ENCODE assay signal across 9 cellular contexts in genomic region chr3:109081746-109082510, GRCh38. TPM values are rescaled to one million over a fixed set of nuclear protein-coding genes. Genes with fewer than 3 reads are reported as not detected.
DNase-seq lines count a peak whose midpoint lies in the region; ATAC-seq, FAIRE-seq and TF ChIP-seq lines count a peak whose summit lies in the region.
"Had no signal": no experiment of that assay in that cellular context is flagged by ENCODE, and none has a peak within 500 bp of the region (broad histone marks: within the 10 kb centered on the region; RNA-seq: fewer than 3 reads in every experiment).

No MANE protein-coding gene starts in this region.

- H3K4me1 Mint-ChIP-seq in natural killer cell treated with Interleukin-12 subunit alpha and Interleukin-12 subunit beta and Interleukin-15 and Interleukin-18, amount 100 ng/mL, for 72 hours (ENCODE audit: low read depth in 2 of 2): no peaks in the 10 kb centered on the region

- H3K27me3 Mint-ChIP-seq in natural killer cell treated with Interleukin-12 subunit alpha and Interleukin-12 subunit beta and Interleukin-15 and Interleukin-18, amount 100 ng/mL, for 72 hours: peaks cover 11 to 27% of the 10 kb centered on the region in 2 donors

- H3K36me3 Mint-ChIP-seq in natural killer cell treated with Interleukin-12 subunit alpha and Interleukin-12 subunit beta and Interleukin-15 and Interleukin-18, amount 100 ng/mL, for 72 hours: no peaks in the 10 kb centered on the region

- peak in 44 of 56 donors; percentile 24 to 57 (median 36) for TF ChIP-seq CTCF in dorsolateral prefrontal cortex (IDR thresholded peaks at IDR 0.05 in 54 of 56, conservative IDR thresholded peaks at IDR 0.05 in 2 of 56; ENCODE audit: low read depth in 1 of 56, partially characterized antibody in 56 of 56)

- no peaks in the 10 kb centered on the region for H3K9me3 Mint-ChIP-seq in natural killer cell treated with Interleukin-12 subunit alpha and Interleukin-12 subunit beta and Interleukin-15 and Interleukin-18, amount 100 ng/mL, for 72 hours

- H3K4me3 ChIP-seq in dorsolateral prefrontal cortex: no peak overlapping the region

- DNase-seq in activated CD4-positive, CD25-positive, alpha-beta regulatory T cell (lab: John Stamatoyannopoulos, UW): no peak
- DNase-seq in GM19239 (ENCODE audit: insufficient read length, low spot score): peak; percentile 39
- DNase-seq in RCC 7860 (ENCODE audit: low spot score): peak; percentile 76
- DNase-seq in dorsolateral prefrontal cortex: no peak
- DNase-seq in natural killer cell treated with Interleukin-12 subunit alpha and Interleukin-12 subunit beta and Interleukin-15 and Interleukin-18, amount 100 ng/mL, for 72 hours (ENCODE audit: low spot score): no peak
- DNase-seq in effector CD4-positive, alpha-beta T cell: no peak

- intact Hi-C loops in dorsolateral prefrontal cortex (cut with DNase I): no loop called here

- H3K27ac Mint-ChIP-seq in natural killer cell treated with Interleukin-12 subunit alpha and Interleukin-12 subunit beta and Interleukin-15 and Interleukin-18, amount 100 ng/mL, for 72 hours: no peak overlapping the region

- FAIRE-seq in GM19239 (lab: Jason Lieb, UNC) (peak; percentile 95), RCC 7860 (lab: Jason Lieb, UNC) (peak; percentile 75)

- ATAC-seq in activated CD4-positive, CD25-positive, alpha-beta regulatory T cell treated with anti-CD3 and anti-CD28 coated beads, Interleukin-2, amount 50 U/mL, for 24 hours: peak; percentile 44 to 67
- ATAC-seq in HG03103 (IDR thresholded peaks at IDR 0.05; ENCODE audit: low read depth, unreplicated experiment): peak; percentile 92
- ATAC-seq in natural killer cell treated with Interleukin-12 subunit alpha and Interleukin-12 subunit beta and Interleukin-15 and Interleukin-18, amount 100 ng/mL, for 72 hours: peak; percentile 43 to 78

- no peak overlapping the region for H3K27ac ChIP-seq in dorsolateral prefrontal cortex

- no peak overlapping the region for H3K4me3 Mint-ChIP-seq in natural killer cell treated with Interleukin-12 subunit alpha and Interleukin-12 subunit beta and Interleukin-15 and Interleukin-18, amount 100 ng/mL, for 72 hours

- H3K27me3 ChIP-seq in dorsolateral prefrontal cortex: peaks cover 0 to 7% (median 0%) of the 10 kb centered on the region in 45 donors

RNA-seq across cellular contexts. Expression of gene MORC1, which starts 36.0 kb away (rescaled TPM):
- total RNA-seq in dorsolateral prefrontal cortex: under 1 TPM in 43 of 120 experiments, not detected in 77; 0.10 to 0.49 (median 0.21) TPM
- not detected for total RNA-seq in natural killer cell treated with Interleukin-12 subunit alpha and Interleukin-12 subunit beta and Interleukin-15 and Interleukin-18, amount 100 ng/mL, for 72 hours
- total RNA-seq: pulmonary artery endothelial cell had no signal

RNA-seq across cellular contexts. Expression of gene C3orf85, which starts 54.6 kb away (rescaled TPM):
- not detected for total RNA-seq in dorsolateral prefrontal cortex
- not detected for total RNA-seq in natural killer cell treated with Interleukin-12 subunit alpha and Interleukin-12 subunit beta and Interleukin-15 and Interleukin-18, amount 100 ng/mL, for 72 hours
- total RNA-seq: pulmonary artery endothelial cell had no signal

Comparison
In these comparisons a context has a peak if more than half of its experiments do, and no peak if none do; other contexts are left out.
1. DNase-seq: peak in GM19239 (single experiment) and RCC 7860 (single experiment); none in activated CD4-positive, CD25-positive, alpha-beta regulatory T cell (0 of 4), dorsolateral prefrontal cortex (0 of 10), natural killer cell treated with Interleukin-12 subunit alpha and Interleukin-12 subunit beta and Interleukin-15 and Interleukin-18, amount 100 ng/mL, for 72 hours (single experiment) and effector CD4-positive, alpha-beta T cell (single experiment).
2. Peak in every context shown above with its lines, with median percentiles within 50 percentile points of each other: ATAC-seq.